ENCODE assay signal across 11 cellular contexts in the genomic region with DNA sequence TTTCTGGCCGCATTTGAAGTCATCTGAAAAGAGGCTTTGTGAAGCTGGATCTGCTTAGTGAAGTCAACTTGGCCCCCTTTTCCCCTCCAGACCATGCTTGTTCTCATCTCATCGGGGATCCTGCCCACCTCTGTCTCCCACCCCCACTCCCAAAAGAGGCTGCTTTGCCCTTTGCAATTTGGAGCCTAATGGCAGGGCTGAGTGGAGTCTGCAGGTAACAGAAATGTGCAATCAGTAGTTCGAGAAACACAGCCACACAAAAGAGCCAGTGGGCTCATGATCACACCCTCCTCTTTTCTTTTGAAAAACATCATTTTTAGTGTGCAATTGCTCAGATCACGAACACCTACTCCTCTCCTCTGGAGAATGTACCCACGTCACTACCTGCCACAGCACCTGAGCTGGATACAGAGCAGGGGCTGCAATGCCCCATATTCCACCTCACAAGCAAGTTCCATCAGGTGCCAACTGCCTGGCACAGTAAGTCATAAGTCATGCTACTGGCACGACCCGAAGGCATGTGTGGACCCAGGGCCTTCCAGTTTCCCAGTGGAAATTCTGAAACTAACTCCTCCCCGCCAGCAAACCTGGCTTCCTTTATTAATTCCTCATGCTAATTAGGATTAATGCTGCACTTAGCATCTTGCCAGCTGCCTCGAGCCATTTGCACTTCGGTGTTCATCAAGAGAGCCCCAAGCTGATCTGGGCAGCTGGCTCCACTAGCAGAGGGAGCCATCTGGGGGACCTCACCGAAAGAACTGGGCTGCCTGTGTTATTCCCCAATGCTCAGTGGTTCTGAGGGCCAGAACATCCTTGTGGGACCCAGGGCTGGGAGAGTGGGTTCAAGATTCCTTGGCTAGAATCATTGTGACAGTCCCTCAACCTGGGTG. TPM values are rescaled to one million over a fixed set of nuclear protein-coding genes. Genes with fewer than 3 reads are reported as not detected.
DNase-seq lines count a peak whose midpoint lies in the region; ATAC-seq, FAIRE-seq and TF ChIP-seq lines count a peak whose summit lies in the region.
"Had no signal": no experiment of that assay in that cellular context is flagged by ENCODE, and none has a peak within 500 bp of the region (broad histone marks: within the 10 kb centered on the region; RNA-seq: fewer than 3 reads in every experiment).

No MANE protein-coding gene starts in this region.

- H3K9ac ChIP-seq in kidney (ENCODE audit: low read length in 2 of 2): no peak overlapping the region

- no peak for TF ChIP-seq CTCF in C4-2B (conservative IDR thresholded peaks at IDR 0.05)
- no peak for TF ChIP-seq CTCF in kidney (IDR thresholded peaks at IDR 0.05; ENCODE audit: borderline replicate concordance, extremely low read depth, insufficient read depth)
- no peak for TF ChIP-seq CTCF in heart right ventricle (IDR thresholded peaks at IDR 0.05)

- H3K36me3 ChIP-seq in H7 (replicated peaks; ENCODE audit: control insufficient read depth, insufficient read depth, low read length): no peaks in the 10 kb centered on the region
- H3K36me3 ChIP-seq in mesodermal cell (ENCODE audit: control insufficient read depth, insufficient read depth, low read length): no peaks in the 10 kb centered on the region
- H3K36me3 ChIP-seq in kidney (ENCODE audit: control insufficient read depth in 1 of 2, insufficient read depth in 2 of 2, low read length in 2 of 2): no peaks in the 10 kb centered on the region
- H3K36me3 ChIP-seq in heart right ventricle: no peaks in the 10 kb centered on the region

- peaks cover 48% of the 10 kb centered on the region for H3K27me3 ChIP-seq in H7 (ENCODE audit: control insufficient read depth, insufficient read depth, low read length)
- H3K27me3 ChIP-seq in heart right ventricle: peaks cover 1 to 91% (median 82%) of the 10 kb centered on the region in 7 donors

- no peak overlapping the region for H3K27ac Mint-ChIP-seq in activated T-helper 2 cell treated with anti-CD3 and anti-CD28 coated beads, Interferon-gamma antibody, Interleukin-2, Interleukin-4, amounts not matched to agents 10 μg/mL and 5 μg/mL and 100 μg/mL, durations not matched to agents 14 hours and 24 hours and 36 hours

- no peaks in the 10 kb centered on the region for H3K36me3 Mint-ChIP-seq in activated T-helper 2 cell treated with anti-CD3 and anti-CD28 coated beads, Interferon-gamma antibody, Interleukin-2, Interleukin-4, amounts not matched to agents 10 μg/mL and 5 μg/mL and 100 μg/mL, durations not matched to agents 14 hours and 24 hours and 36 hours (ENCODE audit: low read depth)

- FAIRE-seq in kidney (lab: Jason Lieb, UNC): no peak
- FAIRE-seq: GM12891 had no signal

- 84 to 88% methylated on average over 10 to 11 of the region's 11 CpGs for WGBS in mesodermal cell (ENCODE audit: insufficient coverage in 2 of 2), 2 experiments
- 70 to 79% methylated on average over 11 of the region's 11 CpGs for WGBS in heart right ventricle, 2 donors

- DNase-seq in H7: no peak
- DNase-seq in activated T-helper 2 cell treated with anti-CD3 and anti-CD28 coated beads, Interferon-gamma antibody, Interleukin-2, Interleukin-4, amounts not matched to agents 10 μg/mL and 5 μg/mL and 100 μg/mL, durations not matched to agents 14 hours and 24 hours and 36 hours (ENCODE audit: low spot score): no peak
- no peak for DNase-seq in kidney
- no peak for DNase-seq in heart right ventricle
- DNase-seq: COR-L47; stimulated activated naive CD4-positive, alpha-beta T cell treated with Interleukin-2 at 50 U/mL for 16 hours had no signal

- H3K4me3 Mint-ChIP-seq in activated T-helper 2 cell treated with anti-CD3 and anti-CD28 coated beads, Interferon-gamma antibody, Interleukin-2, Interleukin-4, amounts not matched to agents 10 μg/mL and 5 μg/mL and 100 μg/mL, durations not matched to agents 14 hours and 24 hours and 36 hours (ENCODE audit: low read depth): peak overlapping the region; percentile 14

- peaks cover 7% of the 10 kb centered on the region for H3K4me1 ChIP-seq in mesodermal cell (ENCODE audit: control insufficient read depth, insufficient read depth, low read length, poor library complexity, severe bottlenecking)
- H3K4me1 ChIP-seq in kidney (ENCODE audit: control insufficient read depth in 1 of 2, insufficient read depth in 1 of 2, low read depth in 1 of 2, low read length in 2 of 2): peaks cover 0 to 14% of the 10 kb centered on the region in 2 donors
- H3K4me1 ChIP-seq in heart right ventricle: peaks cover 2 to 22% (median 13%) of the 10 kb centered on the region in 9 donors

- intact Hi-C loops in activated T-helper 2 cell treated with anti-CD3 and anti-CD28 coated beads, Interferon-gamma antibody, Interleukin-2, Interleukin-4, amounts not matched to agents 10 μg/mL and 5 μg/mL and 100 μg/mL, durations not matched to agents 14 hours and 24 hours and 36 hours (cut with micrococcal nuclease): no loop called here
- intact Hi-C loops in kidney (cut with DNase I): no loop called here
- intact Hi-C loops in heart right ventricle (cut with DNase I): no loop called here

- no peak for ATAC-seq in GM19455 (IDR thresholded peaks at IDR 0.05; ENCODE audit: unreplicated experiment)
- no peak for ATAC-seq in esophagus mucosa
- ATAC-seq in heart right ventricle: no peak

- H3K4me3 ChIP-seq in H7 (ENCODE audit: insufficient read depth, low read depth, low read length): peak overlapping the region; percentile 59; the same call in 1 of the 2 replicates
- peak overlapping the region; percentile 55 for H3K4me3 ChIP-seq in mesodermal cell (ENCODE audit: extremely low read depth, insufficient read depth, low read length, poor library complexity, severe bottlenecking)
- H3K4me3 ChIP-seq in kidney (ENCODE audit: low read length in 2 of 2): no peak overlapping the region
- H3K4me3 ChIP-seq in heart right ventricle: peak overlapping the region in 1 of 10 donors; percentile 43

- H3K9me3 ChIP-seq in mesodermal cell (ENCODE audit: control insufficient read depth, low read length) (no peaks in the 10 kb centered on the region), kidney (ENCODE audit: control insufficient read depth in 1 of 2, low read length in 2 of 2) (no peaks in the 10 kb centered on the region), heart right ventricle (no peaks in the 10 kb centered on the region)

- H3K27ac ChIP-seq in C4-2B (peak overlapping the region; percentile 58), mesodermal cell (ENCODE audit: low read depth, low read length, severe bottlenecking) (no peak overlapping the region), kidney (ENCODE audit: low read depth in 2 of 2, low read length in 2 of 2) (no peak overlapping the region), heart right ventricle (no peak overlapping the region)

- peaks cover 3% of the 10 kb centered on the region for H3K4me1 Mint-ChIP-seq in activated T-helper 2 cell treated with anti-CD3 and anti-CD28 coated beads, Interferon-gamma antibody, Interleukin-2, Interleukin-4, amounts not matched to agents 10 μg/mL and 5 μg/mL and 100 μg/mL, durations not matched to agents 14 hours and 24 hours and 36 hours (ENCODE audit: low read depth)

- peaks cover 58% of the 10 kb centered on the region for H3K27me3 Mint-ChIP-seq in activated T-helper 2 cell treated with anti-CD3 and anti-CD28 coated beads, Interferon-gamma antibody, Interleukin-2, Interleukin-4, amounts not matched to agents 10 μg/mL and 5 μg/mL and 100 μg/mL, durations not matched to agents 14 hours and 24 hours and 36 hours (ENCODE audit: low read depth)

- H3K9me3 Mint-ChIP-seq in activated T-helper 2 cell treated with anti-CD3 and anti-CD28 coated beads, Interferon-gamma antibody, Interleukin-2, Interleukin-4, amounts not matched to agents 10 μg/mL and 5 μg/mL and 100 μg/mL, durations not matched to agents 14 hours and 24 hours and 36 hours: no peaks in the 10 kb centered on the region

RNA-seq across cellular contexts. Expression of gene CACNG4, which starts 2.3 kb away (rescaled TPM):
- total RNA-seq in H7 (2014; rRNA removed; shearing (Covaris generic)): 1.1 and 1.3 TPM in 2 replicates
- not detected in 2 replicates for total RNA-seq in activated T-helper 2 cell treated with anti-CD3 and anti-CD28 coated beads, Interferon-gamma antibody, Interleukin-2, Interleukin-4, amounts not matched to agents 10 μg/mL and 5 μg/mL and 100 μg/mL, durations not matched to agents 14 hours and 24 hours and 36 hours
- polyA plus RNA-seq in mesodermal cell (2013, experiment 1 of 2): 10.2 TPM
- polyA plus RNA-seq in mesodermal cell (2013, experiment 2 of 2): 9.3 TPM
- total RNA-seq in esophagus mucosa (0.08 TPM), kidney (0.31 TPM), heart right ventricle (under 1 TPM in 4 of 10 donors, not detected in 6; 0.06 to 0.11 (median 0.08) TPM)
- polyA plus RNA-seq in kidney (ENCODE audit: insufficient read depth, low read depth, low replicate concordance) (0.26 TPM), heart right ventricle (under 1 TPM in 1 of 2 donors, not detected in 1; 0.06 TPM)

Comparison
In these comparisons a context has a peak if more than half of its experiments do, and no peak if none do; other contexts are left out.
1. H3K4me3 ChIP-seq: peak in H7 (single experiment) and mesodermal cell (single experiment); none in kidney (0 of 2).